In the genomic region with DNA sequence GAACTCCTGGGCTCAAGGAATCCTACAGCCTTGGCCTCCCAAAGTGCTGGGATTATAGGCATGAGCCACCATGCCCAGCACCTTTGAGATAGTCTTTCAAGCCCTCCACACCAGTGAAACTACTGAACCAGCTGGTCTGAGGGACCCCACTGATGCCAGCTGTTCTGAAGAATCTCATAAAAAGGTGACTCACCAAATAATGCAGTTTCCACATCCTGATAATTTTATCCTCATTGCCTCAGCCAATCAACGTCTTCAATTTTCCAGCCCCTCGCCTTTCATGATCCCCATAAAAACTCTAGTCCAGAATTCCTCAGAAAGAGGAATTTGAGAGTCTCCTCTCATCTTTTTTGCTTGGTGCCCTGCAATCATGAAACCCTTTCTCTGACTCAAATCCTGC, we compare ENCODE assay signal across 1 cellular context.
TF ChIP-seq lines count a peak whose summit lies in the region.

No MANE protein-coding gene starts in this region.

TF ChIP-seq in WTC11, 78 proteins besides CTCF, POLR2A, EP300 and RAD21 (continued from another document):
- TF ChIP-seq GRHL2 (CRISPR knock-in tag; IDR thresholded peaks at IDR 0.05; ENCODE audit: insufficient replicate concordance, severe bottlenecking) (no peak), NR2C2 (CRISPR knock-in tag; IDR thresholded peaks at IDR 0.05) (no peak), ZNF416 (CRISPR knock-in tag; IDR thresholded peaks at IDR 0.05) (no peak), JAZF1 (CRISPR knock-in tag; IDR thresholded peaks at IDR 0.05) (no peak)
- TF ChIP-seq, protein P1, sequence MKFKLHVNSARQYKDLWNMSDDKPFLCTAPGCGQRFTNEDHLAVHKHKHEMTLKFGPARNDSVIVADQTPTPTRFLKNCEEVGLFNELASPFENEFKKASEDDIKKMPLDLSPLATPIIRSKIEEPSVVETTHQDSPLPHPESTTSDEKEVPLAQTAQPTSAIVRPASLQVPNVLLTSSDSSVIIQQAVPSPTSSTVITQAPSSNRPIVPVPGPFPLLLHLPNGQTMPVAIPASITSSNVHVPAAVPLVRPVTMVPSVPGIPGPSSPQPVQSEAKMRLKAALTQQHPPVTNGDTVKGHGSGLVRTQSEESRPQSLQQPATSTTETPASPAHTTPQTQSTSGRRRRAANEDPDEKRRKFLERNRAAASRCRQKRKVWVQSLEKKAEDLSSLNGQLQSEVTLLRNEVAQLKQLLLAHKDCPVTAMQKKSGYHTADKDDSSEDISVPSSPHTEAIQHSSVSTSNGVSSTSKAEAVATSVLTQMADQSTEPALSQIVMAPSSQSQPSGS (CRISPR knock-in tag; IDR thresholded peaks at IDR 0.05; ENCODE audit: borderline replicate concordance, low read depth) = no peak
- TF ChIP-seq, protein P2, sequence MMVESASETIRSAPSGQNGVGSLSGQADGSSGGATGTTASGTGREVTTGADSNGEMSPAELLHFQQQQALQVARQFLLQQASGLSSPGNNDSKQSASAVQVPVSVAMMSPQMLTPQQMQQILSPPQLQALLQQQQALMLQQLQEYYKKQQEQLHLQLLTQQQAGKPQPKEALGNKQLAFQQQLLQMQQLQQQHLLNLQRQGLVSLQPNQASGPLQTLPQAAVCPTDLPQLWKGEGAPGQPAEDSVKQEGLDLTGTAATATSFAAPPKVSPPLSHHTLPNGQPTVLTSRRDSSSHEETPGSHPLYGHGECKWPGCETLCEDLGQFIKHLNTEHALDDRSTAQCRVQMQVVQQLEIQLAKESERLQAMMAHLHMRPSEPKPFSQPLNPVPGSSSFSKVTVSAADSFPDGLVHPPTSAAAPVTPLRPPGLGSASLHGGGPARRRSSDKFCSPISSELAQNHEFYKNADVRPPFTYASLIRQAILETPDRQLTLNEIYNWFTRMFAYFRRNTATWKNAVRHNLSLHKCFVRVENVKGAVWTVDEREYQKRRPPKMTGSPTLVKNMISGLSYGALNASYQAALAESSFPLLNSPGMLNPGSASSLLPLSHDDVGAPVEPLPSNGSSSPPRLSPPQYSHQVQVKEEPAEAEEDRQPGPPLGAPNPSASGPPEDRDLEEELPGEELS (CRISPR knock-in tag; IDR thresholded peaks at IDR 0.05) = no peak
- TF ChIP-seq, protein P3, sequence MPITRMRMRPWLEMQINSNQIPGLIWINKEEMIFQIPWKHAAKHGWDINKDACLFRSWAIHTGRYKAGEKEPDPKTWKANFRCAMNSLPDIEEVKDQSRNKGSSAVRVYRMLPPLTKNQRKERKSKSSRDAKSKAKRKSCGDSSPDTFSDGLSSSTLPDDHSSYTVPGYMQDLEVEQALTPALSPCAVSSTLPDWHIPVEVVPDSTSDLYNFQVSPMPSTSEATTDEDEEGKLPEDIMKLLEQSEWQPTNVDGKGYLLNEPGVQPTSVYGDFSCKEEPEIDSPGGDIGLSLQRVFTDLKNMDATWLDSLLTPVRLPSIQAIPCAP (CRISPR knock-in tag; IDR thresholded peaks at IDR 0.05) = no peak
- TF ChIP-seq, protein P4, sequence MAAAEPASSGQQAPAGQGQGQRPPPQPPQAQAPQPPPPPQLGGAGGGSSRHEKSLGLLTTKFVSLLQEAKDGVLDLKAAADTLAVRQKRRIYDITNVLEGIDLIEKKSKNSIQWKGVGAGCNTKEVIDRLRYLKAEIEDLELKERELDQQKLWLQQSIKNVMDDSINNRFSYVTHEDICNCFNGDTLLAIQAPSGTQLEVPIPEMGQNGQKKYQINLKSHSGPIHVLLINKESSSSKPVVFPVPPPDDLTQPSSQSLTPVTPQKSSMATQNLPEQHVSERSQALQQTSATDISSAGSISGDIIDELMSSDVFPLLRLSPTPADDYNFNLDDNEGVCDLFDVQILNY (CRISPR knock-in tag; IDR thresholded peaks at IDR 0.05) = no peak
- TF ChIP-seq, protein P5, sequence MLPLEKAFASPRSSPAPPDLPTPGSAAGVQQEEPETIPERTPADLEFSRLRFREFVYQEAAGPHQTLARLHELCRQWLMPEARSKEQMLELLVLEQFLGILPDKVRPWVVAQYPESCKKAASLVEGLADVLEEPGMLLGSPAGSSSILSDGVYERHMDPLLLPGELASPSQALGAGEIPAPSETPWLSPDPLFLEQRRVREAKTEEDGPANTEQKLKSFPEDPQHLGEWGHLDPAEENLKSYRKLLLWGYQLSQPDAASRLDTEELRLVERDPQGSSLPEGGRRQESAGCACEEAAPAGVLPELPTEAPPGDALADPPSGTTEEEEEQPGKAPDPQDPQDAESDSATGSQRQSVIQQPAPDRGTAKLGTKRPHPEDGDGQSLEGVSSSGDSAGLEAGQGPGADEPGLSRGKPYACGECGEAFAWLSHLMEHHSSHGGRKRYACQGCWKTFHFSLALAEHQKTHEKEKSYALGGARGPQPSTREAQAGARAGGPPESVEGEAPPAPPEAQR (CRISPR knock-in tag; IDR thresholded peaks at IDR 0.05) = no peak
